In genomic region chr12:95623554-95624170, GRCh38 we compare ENCODE assay signal across 8 cellular contexts.
DNase-seq lines count a peak whose midpoint lies in the region; ATAC-seq and TF ChIP-seq lines count a peak whose summit lies in the region.

No MANE protein-coding gene starts in this region.

- H3K27ac ChIP-seq in RWPE2 (ENCODE audit: poor library complexity, severe bottlenecking) (no peak overlapping the region), caudate nucleus (ENCODE audit: low read depth, low read length) (no peak overlapping the region)

- no peaks in the 10 kb centered on the region for H3K27me3 Mint-ChIP-seq in Calu3 (ENCODE audit: unreplicated experiment)

- BruUV-seq in Calu3 (replicated peaks; lab: Mats Ljungman, UMichigan): no TSS peak

- intact Hi-C loops in Calu3 (cut with micrococcal nuclease; ENCODE audit: unreplicated experiment): loop anchor here (1.0 to 5.0 kb wide), 4 partner anchors 26 to 192 kb away; no protein-coding TSS in a partner anchor
- intact Hi-C loops in left colon (cut with DNase I, micrococcal nuclease): no loop called here

- H3K9me3 Mint-ChIP-seq in Calu3 (ENCODE audit: low read depth, unreplicated experiment): no peaks in the 10 kb centered on the region

- CTCF ChIA-PET in Calu3 (lab: Charles Lee): interaction anchor here (0.7 to 1.4 kb wide), 3 partner anchors 10 to 49 kb away, joined by 4 to 6 read pairs (median 5); no protein-coding TSS in a partner anchor

- H3K4me3 Mint-ChIP-seq in Calu3 (ENCODE audit: low read depth, unreplicated experiment): no peak overlapping the region

- H3K9me3 ChIP-seq in HAP-1 (no peaks in the 10 kb centered on the region), RWPE2 (ENCODE audit: severe bottlenecking) (no peaks in the 10 kb centered on the region)

- H3K27me3 ChIP-seq in HAP-1 (ENCODE audit: low read depth) (no peaks in the 10 kb centered on the region), RWPE2 (ENCODE audit: insufficient read depth, poor library complexity, severe bottlenecking) (no peaks in the 10 kb centered on the region)

- peaks cover 11% of the 10 kb centered on the region for H3K36me3 Mint-ChIP-seq in Calu3 (ENCODE audit: insufficient read depth, unreplicated experiment)

- peak; percentile 80 for ATAC-seq in RWPE2 (ENCODE audit: low read depth)
- ATAC-seq in left colon: peak; percentile 81
- ATAC-seq in GM18858 (IDR thresholded peaks at IDR 0.05; ENCODE audit: unreplicated experiment): no peak
- ATAC-seq in GM21528 (IDR thresholded peaks at IDR 0.05; ENCODE audit: low FRiP score, unreplicated experiment): no peak

- TF ChIP-seq CTCF in Calu3 (IDR thresholded peaks at IDR 0.05; ENCODE audit: unreplicated experiment): peak; percentile 50
- TF ChIP-seq CTCF in RWPE2 (IDR thresholded peaks at IDR 0.05; ENCODE audit: poor library complexity, severe bottlenecking): peak; percentile 84

- in situ Hi-C loops in HAP-1 (cut with MboI; ENCODE audit: low sequenced_read_pairs): no loop called here

- H3K4me3 ChIP-seq in HAP-1: no peak overlapping the region
- no peak overlapping the region for H3K4me3 ChIP-seq in RWPE2 (ENCODE audit: severe bottlenecking)

- H3K4me1 Mint-ChIP-seq in Calu3 (ENCODE audit: low read depth, unreplicated experiment): peaks cover 40% of the 10 kb centered on the region

- H3K4me1 ChIP-seq in HAP-1: peaks cover 20% of the 10 kb centered on the region
- peaks cover 9% of the 10 kb centered on the region for H3K4me1 ChIP-seq in RWPE2 (ENCODE audit: insufficient read depth, poor library complexity, severe bottlenecking)

- no peaks in the 10 kb centered on the region for H3K36me3 ChIP-seq in HAP-1 (replicated peaks)
- H3K36me3 ChIP-seq in RWPE2 (ENCODE audit: low read depth): no peaks in the 10 kb centered on the region

- H3K27ac Mint-ChIP-seq in Calu3 (ENCODE audit: unreplicated experiment): peak overlapping the region; percentile 96

- DNase-seq in Calu3 (peak; percentile 78), HAP-1 (ENCODE audit: low spot score in 2 of 2) (peak; percentile 90 to 93), RWPE2 (ENCODE audit: low spot score) (peak; percentile 65), caudate nucleus (lab: John Stamatoyannopoulos, UW) (peak in 33 of 61 donors; percentile 1 to 33 (median 7)), left colon (peak; percentile 46 to 77)
- peak; percentile 48 for DNase-seq in stimulated activated CD8-positive, alpha-beta memory T cell treated with anti-CD3 and anti-CD28 coated beads, Interleukin-4, amount 100 ng/mL, for 48 hours

Comparison
In these comparisons a context has a peak if more than half of its experiments do, and no peak if none do; other contexts are left out.
1. DNase-seq: peak in every context shown above with its lines; median percentile 92 in HAP-1; 78 in Calu3; 65 in RWPE2; 62 in left colon; 48 in stimulated activated CD8-positive, alpha-beta memory T cell treated with anti-CD3 and anti-CD28 coated beads, Interleukin-4, amount 100 ng/mL, for 48 hours; 7 in caudate nucleus.
2. ATAC-seq: peak in RWPE2 (single experiment) and left colon (single experiment); none in GM18858 (single experiment) and GM21528 (single experiment).